Comparison of ENCODE assay signal across 15 cellular contexts in the genomic region with DNA sequence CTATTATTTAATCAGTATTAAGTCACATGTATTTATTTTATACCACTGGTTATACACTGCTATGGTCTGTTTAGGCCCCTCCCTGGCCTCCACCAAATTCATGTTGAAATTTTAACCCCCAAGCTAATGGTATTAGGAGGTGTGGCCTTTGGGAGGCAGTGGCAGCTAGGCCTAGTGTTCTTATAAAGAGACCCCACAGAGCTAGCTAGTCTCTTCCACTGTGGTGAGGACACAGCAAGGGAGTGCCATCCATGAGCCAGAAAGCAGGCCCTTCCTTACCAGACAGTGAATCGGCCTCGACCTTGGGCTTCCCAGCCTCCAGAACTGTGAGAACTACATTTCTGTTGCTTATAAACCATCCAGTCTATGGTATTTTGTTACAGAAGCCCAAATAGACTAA. TPM values are rescaled to one million over a fixed set of nuclear protein-coding genes. Genes with fewer than 3 reads are reported as not detected.
DNase-seq lines count a peak whose midpoint lies in the region; ATAC-seq, FAIRE-seq and TF ChIP-seq lines count a peak whose summit lies in the region.
"Had no signal": no experiment of that assay in that cellular context is flagged by ENCODE, and none has a peak within 500 bp of the region (broad histone marks: within the 10 kb centered on the region; RNA-seq: fewer than 3 reads in every experiment).

No MANE protein-coding gene starts in this region.

- H3K27ac ChIP-seq in left ventricle myocardium inferior (replicated peaks) (no peak overlapping the region), RWPE2 (ENCODE audit: poor library complexity, severe bottlenecking) (no peak overlapping the region), endothelial cell of umbilical vein (ENCODE audit: insufficient read depth, low read depth, low read length) (no peak overlapping the region), testis (peak overlapping the region; percentile 4 to 75)
- H3K27ac ChIP-seq: Peyer's patch had no signal

- ATAC-seq in Right ventricle myocardium inferior (peak; percentile 23), RWPE2 (ENCODE audit: low read depth) (peak; percentile 18; the same call in 1 of the 3 replicates)

- peak; percentile 20 for TF ChIP-seq POLR2A in endothelial cell of umbilical vein (IDR thresholded peaks at IDR 0.05; ENCODE audit: low read depth, low read length)
- no peak for TF ChIP-seq POLR2A in testis (IDR thresholded peaks at IDR 0.05)

- H3K4me3 ChIP-seq in left ventricle myocardium inferior (no peak overlapping the region), RWPE2 (ENCODE audit: severe bottlenecking) (no peak overlapping the region), endothelial cell of umbilical vein (replicated peaks in 1 of 3; ENCODE audit: insufficient read depth in 1 of 3, low read depth in 1 of 3, low read length in 3 of 3) (no peak overlapping the region), testis (no peak overlapping the region)
- H3K4me3 ChIP-seq: Peyer's patch had no signal

- H3K27me3 ChIP-seq in left ventricle myocardium inferior (ENCODE audit: low read depth) = no peaks in the 10 kb centered on the region
- H3K27me3 ChIP-seq in RWPE2 (ENCODE audit: insufficient read depth, poor library complexity, severe bottlenecking) = no peaks in the 10 kb centered on the region
- H3K27me3 ChIP-seq in endothelial cell of umbilical vein (ENCODE audit: control insufficient read depth in 2 of 2, insufficient read depth in 2 of 2, low read length in 2 of 2) = no peaks in the 10 kb centered on the region
- no peaks in the 10 kb centered on the region for H3K27me3 ChIP-seq in testis
- H3K27me3 ChIP-seq: Peyer's patch had no signal

- no peaks in the 10 kb centered on the region for H4K20me1 ChIP-seq in endothelial cell of umbilical vein (replicated peaks; ENCODE audit: control insufficient read depth, extremely low read depth, insufficient read depth, low read length)

- H3K4me1 ChIP-seq in left ventricle myocardium inferior = peaks cover 7% of the 10 kb centered on the region
- no peaks in the 10 kb centered on the region for H3K4me1 ChIP-seq in RWPE2 (ENCODE audit: insufficient read depth, poor library complexity, severe bottlenecking)
- no peaks in the 10 kb centered on the region for H3K4me1 ChIP-seq in endothelial cell of umbilical vein (ENCODE audit: control insufficient read depth, extremely low read depth, insufficient read depth, low read length)
- H3K4me1 ChIP-seq in testis = peaks cover 13% of the 10 kb centered on the region
- H3K4me1 ChIP-seq: Peyer's patch had no signal

- dilution Hi-C loops in endothelial cell of umbilical vein (cut with MboI; ENCODE audit: extremely low pct_ligation_motif_present, low sequenced_read_pairs) = no loop called here

- DNase-seq in Right ventricle myocardium inferior (ENCODE audit: missing footprints) (no peak), left ventricle myocardium inferior (no peak), RWPE2 (ENCODE audit: low spot score) (no peak), endothelial cell of umbilical vein (ENCODE audit: low read depth, low spot score) (no peak), testis (peak; percentile 76), hepatic stellate cell (ENCODE audit: low spot score) (no peak), NK-92 (lab: John Stamatoyannopoulos, UW; ENCODE audit: unreplicated experiment) (no peak), amygdala (lab: John Stamatoyannopoulos, UW) (no peak)
- DNase-seq: COR-L47, DMS53, H9, NCI-H187 treated with DMSO at 0.1 percent for 48 hours, NCI-H69, Peyer's patch, SHP77 had no signal

- POLR2A ChIA-PET in endothelial cell of umbilical vein (lab: Charles Lee) = no interaction called here

- 49 to 67% methylated on average over 2 of the region's 2 CpGs for WGBS in testis, 2 donors

- FAIRE-seq in endothelial cell of umbilical vein (lab: Jason Lieb, UNC) = no peak

- H3K9me1 ChIP-seq in endothelial cell of umbilical vein (replicated peaks; ENCODE audit: control insufficient read depth, extremely low read depth, insufficient read depth, low read length) = no peaks in the 10 kb centered on the region

- CTCF ChIA-PET in endothelial cell of umbilical vein (lab: Charles Lee) = interaction anchor here (1.1 kb wide), 1 partner anchor 53 kb away, joined by 3 read pairs; no protein-coding TSS in a partner anchor

- H3K9me3 ChIP-seq in left ventricle myocardium inferior (replicated peaks) (no peaks in the 10 kb centered on the region), RWPE2 (ENCODE audit: severe bottlenecking) (no peaks in the 10 kb centered on the region), endothelial cell of umbilical vein (replicated peaks; ENCODE audit: control insufficient read depth, insufficient read depth, low read length) (no peaks in the 10 kb centered on the region), testis (no peaks in the 10 kb centered on the region)
- H3K9me3 ChIP-seq: Peyer's patch had no signal

- intact Hi-C loops in Right ventricle myocardium inferior (cut with DNase I) = no loop called here
- intact Hi-C loops in left ventricle myocardium inferior (cut with micrococcal nuclease) = no loop called here
- intact Hi-C loops in endothelial cell of umbilical vein (cut with micrococcal nuclease) = no loop called here
- intact Hi-C loops in testis (cut with DNase I; ENCODE audit: low total_unique reads) = no loop called here

- no peak overlapping the region for H3K9ac ChIP-seq in endothelial cell of umbilical vein (replicated peaks; ENCODE audit: extremely low read depth, insufficient read depth, low read length)

- TF ChIP-seq CTCF in left ventricle myocardium inferior (IDR thresholded peaks at IDR 0.05; ENCODE audit: borderline replicate concordance) (no peak), RWPE2 (IDR thresholded peaks at IDR 0.05; ENCODE audit: poor library complexity, severe bottlenecking) (no peak), endothelial cell of umbilical vein (IDR thresholded peaks at IDR 0.05; ENCODE audit: extremely low read depth in 1 of 2, insufficient read depth in 1 of 2, low read depth in 1 of 2, low read length in 2 of 2) (no peak), testis (IDR thresholded peaks at IDR 0.05) (no peak)

- no peak overlapping the region for H3K4me2 ChIP-seq in endothelial cell of umbilical vein (ENCODE audit: insufficient read depth, low read length)

- peaks cover 16% of the 10 kb centered on the region for H3K36me3 ChIP-seq in left ventricle myocardium inferior
- peaks cover 11% of the 10 kb centered on the region for H3K36me3 ChIP-seq in RWPE2 (ENCODE audit: low read depth)
- peaks cover 2 to 5% of the 10 kb centered on the region in 2 experiments for H3K36me3 ChIP-seq in endothelial cell of umbilical vein (ENCODE audit: control insufficient read depth in 2 of 2, extremely low read depth in 1 of 2, insufficient read depth in 2 of 2, low read length in 2 of 2)
- no peaks in the 10 kb centered on the region for H3K36me3 ChIP-seq in testis (ENCODE audit: low read depth, missing control alignments)

- BruUV-seq in endothelial cell of umbilical vein (replicated peaks; lab: Mats Ljungman, UMichigan) = no TSS peak

- no peaks in the 10 kb centered on the region for H3K79me2 ChIP-seq in endothelial cell of umbilical vein (ENCODE audit: control insufficient read depth, insufficient read depth, low read length)

- H2AFZ ChIP-seq in endothelial cell of umbilical vein (ENCODE audit: low read depth, low read length) = no peak overlapping the region

TF ChIP-seq in endothelial cell of umbilical vein, 7 proteins besides CTCF, POLR2A, EP300 and RAD21 (continues in another document):
- TF ChIP-seq MYC (IDR thresholded peaks at IDR 0.05; ENCODE audit: low read depth, low read length) (no peak), JUN (IDR thresholded peaks at IDR 0.05; ENCODE audit: borderline replicate concordance, insufficient read depth, insufficient read length, low read depth) (no peak)

RNA-seq across cellular contexts. Expression of a gene that starts 28.7 kb away (rescaled TPM):
- total RNA-seq in Right ventricle myocardium inferior (11.8 TPM), left ventricle myocardium inferior (14.1 TPM), endothelial cell of umbilical vein (12.0 and 13.1 TPM in 2 replicates), testis (10 to 100 TPM; 20.5 to 22.5 TPM)
- polyA plus RNA-seq in endothelial cell of umbilical vein (9.6 and 9.8 TPM in 2 replicates), testis (ENCODE audit: insufficient read depth, low read depth, low replicate concordance) (20.3 TPM)
- polyA plus RNA-seq in endothelial cell of umbilical vein (2011; cell fraction: cytosol; rRNA removed) = 4.9 and 5.0 TPM in 2 replicates
- 21.9 and 28.7 TPM in 2 replicates for polyA plus RNA-seq in endothelial cell of umbilical vein (2011; cell fraction: nucleus; rRNA removed)
- polyA plus RNA-seq in endothelial cell of umbilical vein (2012) = 6.9 and 10.6 TPM in 2 replicates
- 8.0 and 13.9 TPM in 2 replicates for polyA minus RNA-seq in endothelial cell of umbilical vein
- 5.4 TPM for polyA minus RNA-seq in endothelial cell of umbilical vein (2011; cell fraction: cytosol; rRNA and poly(A)+ RNA removed)
- polyA minus RNA-seq in endothelial cell of umbilical vein (2011; cell fraction: nucleus; rRNA and poly(A)+ RNA removed) = 19.9 and 29.5 TPM in 2 replicates

RNA-seq across cellular contexts. Expression of a gene that starts 28.9 kb away (rescaled TPM):
- total RNA-seq in Right ventricle myocardium inferior (10.4 TPM), left ventricle myocardium inferior (13.8 TPM), endothelial cell of umbilical vein (10.7 and 11.7 TPM in 2 replicates), testis (10 to 100 TPM; 27.4 to 29.4 TPM)
- polyA plus RNA-seq in endothelial cell of umbilical vein (6.6 and 8.4 TPM in 2 replicates), testis (ENCODE audit: insufficient read depth, low read depth, low replicate concordance) (20.4 TPM)
- 5.6 and 6.0 TPM in 2 replicates for polyA plus RNA-seq in endothelial cell of umbilical vein (2011; cell fraction: cytosol; rRNA removed)
- 51.0 and 59.8 TPM in 2 replicates for polyA plus RNA-seq in endothelial cell of umbilical vein (2011; cell fraction: nucleus; rRNA removed)
- 6.9 and 8.7 TPM in 2 replicates for polyA plus RNA-seq in endothelial cell of umbilical vein (2012)
- polyA minus RNA-seq in endothelial cell of umbilical vein = 10.8 and 12.8 TPM in 2 replicates
- polyA minus RNA-seq in endothelial cell of umbilical vein (2011; cell fraction: cytosol; rRNA and poly(A)+ RNA removed) = 5.2 TPM
- polyA minus RNA-seq in endothelial cell of umbilical vein (2011; cell fraction: nucleus; rRNA and poly(A)+ RNA removed) = 18.3 and 22.6 TPM in 2 replicates

RNA-seq across cellular contexts. Expression of a gene that starts 32.9 kb away (rescaled TPM):
- 14.3 TPM for total RNA-seq in Right ventricle myocardium inferior
- total RNA-seq in left ventricle myocardium inferior = 13.6 TPM
- total RNA-seq in endothelial cell of umbilical vein = 26.9 and 27.6 TPM in 2 replicates
- 6.6 and 9.1 TPM in 2 replicates for polyA plus RNA-seq in endothelial cell of umbilical vein
- 6.9 and 13.2 TPM in 2 replicates for polyA plus RNA-seq in endothelial cell of umbilical vein (2011; cell fraction: cytosol; rRNA removed)
- 19.6 and 28.8 TPM in 2 replicates for polyA plus RNA-seq in endothelial cell of umbilical vein (2011; cell fraction: nucleus; rRNA removed)
- 13.6 and 18.9 TPM in 2 replicates for polyA plus RNA-seq in endothelial cell of umbilical vein (2012)
- 8.3 and 9.1 TPM in 2 replicates for polyA minus RNA-seq in endothelial cell of umbilical vein
- 7.4 TPM for polyA minus RNA-seq in endothelial cell of umbilical vein (2011; cell fraction: cytosol; rRNA and poly(A)+ RNA removed)
- polyA minus RNA-seq in endothelial cell of umbilical vein (2011; cell fraction: nucleus; rRNA and poly(A)+ RNA removed) = 31.7 and 42.9 TPM in 2 replicates
- total RNA-seq in testis = 10 to 100 TPM; 20.1 to 24.3 TPM
- 6.0 TPM for polyA plus RNA-seq in testis (ENCODE audit: insufficient read depth, low read depth, low replicate concordance)

Comparison
In these comparisons a context has a peak if more than half of its experiments do, and no peak if none do; other contexts are left out.
1. H3K27ac ChIP-seq: peak in testis (2 of 2); none in left ventricle myocardium inferior (single experiment), RWPE2 (single experiment) and endothelial cell of umbilical vein (single experiment).